ENCODE assay signal across 5 cellular contexts in genomic region chr4:111755571-111755970, GRCh38.
"Had no signal": no experiment of that assay in that cellular context is flagged by ENCODE, and none has a peak within 500 bp of the region (broad histone marks: within the 10 kb centered on the region; RNA-seq: fewer than 3 reads in every experiment).

No MANE protein-coding gene starts in this region.

- H3K4me3 Mint-ChIP-seq: GM23338, H9 had no signal

- H3K4me3 ChIP-seq: GM23338, K562 had no signal

- DNase-seq: H9, HCEC 1CT, IMR-90 had no signal

- H3K27ac Mint-ChIP-seq: GM23338, H9 had no signal

- H3K9me3 Mint-ChIP-seq: GM23338, H9 had no signal

- ATAC-seq: GM23338, K562 had no signal
